In the genomic region with DNA sequence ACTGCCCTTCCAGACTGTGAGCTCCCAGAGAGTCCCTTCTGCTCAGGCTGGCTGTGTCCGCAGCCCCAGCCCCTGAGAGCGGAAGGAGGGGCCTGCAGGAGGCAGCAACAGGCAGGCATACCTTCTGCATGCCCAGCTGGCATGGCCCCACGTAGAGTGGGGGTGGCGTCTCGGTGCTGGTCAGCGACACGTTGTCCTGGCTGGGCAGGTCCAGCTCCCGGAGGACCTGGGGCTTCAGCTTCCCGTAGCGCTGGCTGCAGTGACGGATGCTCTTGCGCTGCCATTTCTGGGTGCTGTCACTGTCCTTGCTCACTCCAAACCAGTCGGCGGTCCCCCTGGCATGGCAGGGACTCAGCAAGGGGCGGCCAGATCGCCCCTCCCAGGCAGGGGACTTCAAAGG, we compare ENCODE assay signal across 23 cellular contexts.
"Had no signal": no experiment of that assay in that cellular context is flagged by ENCODE, and none has a peak within 500 bp of the region (broad histone marks: within the 10 kb centered on the region; RNA-seq: fewer than 3 reads in every experiment).

No MANE protein-coding gene starts in this region.

- H3K4me3 ChIP-seq: K562 had no signal

- H3K36me3 Mint-ChIP-seq: activated naive CD8-positive, alpha-beta T cell; brain had no signal

- H3K9me3 Mint-ChIP-seq: activated B cell treated with CpG ODN at 0.5 μM for 24 hours; activated CD4-positive, alpha-beta T cell treated with anti-CD3 and anti-CD28 coated beads, Interleukin-2, amount 10 ng/mL, durations not matched to agents 24 days and 14 days; activated naive CD4-positive, alpha-beta T cell treated with anti-CD3 and anti-CD28 coated beads for 36 hours; activated T-helper 17 cell treated with anti-CD3 and anti-CD28 coated beads, Interleukin-2, amount 50 U/mL, for 72 hours; brain had no signal

- ATAC-seq: activated T-helper 17 cell treated with anti-CD3 and anti-CD28 coated beads, Interleukin-2, amount 50 U/mL, for 72 hours; K562; PC-3; T-helper 17 cell had no signal

- FAIRE-seq: astrocyte, K562, RCC 7860 had no signal

- DNase-seq: activated B cell treated with CpG ODN at 0.5 μM for 24 hours; activated CD4-positive, alpha-beta T cell treated with anti-CD3 and anti-CD28 coated beads for 1 hour; activated CD4-positive, alpha-beta T cell treated with anti-CD3 and anti-CD28 coated beads, Interleukin-2, amount 10 ng/mL, durations not matched to agents 24 days and 14 days; activated CD4-positive, alpha-beta T cell treated with anti-CD3 and anti-CD28 coated beads, Interleukin-2, amount 50 U/mL, for 48 hours; activated gamma-delta T cell; activated naive CD4-positive, alpha-beta T cell treated with anti-CD3 and anti-CD28 coated beads for 36 hours; activated T-cell treated with anti-CD3 and anti-CD28 coated beads, Interleukin-2, amount 50 U/mL, for 48 hours; amygdala; Karpas-422; MM.1S; NCI-H1105; NCI-H1436; NCI-H1694 treated with DMSO at 0.1 percent for 48 hours; PC-3; SIG-M5; T-helper 17 cell; T-helper 9 cell had no signal

- H3K27me3 Mint-ChIP-seq: activated naive CD8-positive, alpha-beta T cell had no signal

- H3K4me3 Mint-ChIP-seq: activated B cell treated with CpG ODN at 0.5 μM for 24 hours; activated CD4-positive, alpha-beta T cell treated with anti-CD3 and anti-CD28 coated beads, Interleukin-2, amount 10 ng/mL, durations not matched to agents 24 days and 14 days; activated naive CD4-positive, alpha-beta T cell treated with anti-CD3 and anti-CD28 coated beads for 36 hours; activated naive CD8-positive, alpha-beta T cell; activated T-helper 17 cell treated with anti-CD3 and anti-CD28 coated beads, Interleukin-2, amount 50 U/mL, for 72 hours; brain; T-helper 17 cell had no signal
